12 cellular contexts compared by ENCODE assay signal in genomic region chr11:66101055-66101454, GRCh38. TPM values are rescaled to one million over a fixed set of nuclear protein-coding genes. Genes with fewer than 3 reads are reported as not detected.
A peak's percentile ranks its signal among the peaks of the same experiment; 100 is the strongest.
DNase-seq lines count a peak whose midpoint lies in the region; ATAC-seq and TF ChIP-seq lines count a peak whose summit lies in the region.
"Had no signal": no experiment of that assay in that cellular context is flagged by ENCODE, and none has a peak within 500 bp of the region (broad histone marks: within the 10 kb centered on the region; RNA-seq: fewer than 3 reads in every experiment).

No MANE protein-coding gene starts in this region.

- intact Hi-C loops in prostate gland (cut with DNase I), result no loop called here

- H3K4me1 Mint-ChIP-seq in stimulated activated naive CD8-positive, alpha-beta T cell treated with anti-CD3 and anti-CD28 coated beads, Interleukin-15, Interleukin-2, amounts not matched to agents 100 ng/mL and 50 ng/mL, for 24 hours (ENCODE audit: low read depth), result peaks cover 85% of the 10 kb centered on the region
- peaks cover 12% of the 10 kb centered on the region for H3K4me1 Mint-ChIP-seq in type B pancreatic cell (ENCODE audit: unreplicated experiment)

- peak overlapping the region; percentile 15 for H3K4me2 ChIP-seq in Loucy (ENCODE audit: low read depth, low read length, poor library complexity, severe bottlenecking)
- no peak overlapping the region for H3K4me2 ChIP-seq in hepatocyte

- TF ChIP-seq CTCF in Loucy (conservative IDR thresholded peaks at IDR 0.05; ENCODE audit: low read length) (no peak), type B pancreatic cell (conservative IDR thresholded peaks at IDR 0.05) (no peak), hepatocyte (IDR thresholded peaks at IDR 0.05; ENCODE audit: poor library complexity) (no peak), prostate gland (IDR thresholded peaks at IDR 0.05) (no peak)

- H3K79me2 ChIP-seq in Loucy (ENCODE audit: insufficient read depth, low read length), result no peaks in the 10 kb centered on the region
- H3K79me2 ChIP-seq in hepatocyte, result peaks cover 91% of the 10 kb centered on the region

- H3K27me3 ChIP-seq in Loucy (ENCODE audit: insufficient read depth, low read length, poor library complexity, severe bottlenecking) (no peaks in the 10 kb centered on the region), hepatocyte (no peaks in the 10 kb centered on the region), prostate gland (replicated peaks; ENCODE audit: insufficient read depth) (no peaks in the 10 kb centered on the region)
- H3K27me3 ChIP-seq in effector memory CD4-positive, alpha-beta T cell (replicated peaks; ENCODE audit: control insufficient read depth, insufficient read depth, low read length, poor library complexity, severe bottlenecking), result no peaks in the 10 kb centered on the region

- no peaks in the 10 kb centered on the region for H3K9me2 ChIP-seq in Loucy (replicated peaks; ENCODE audit: low read depth, low read length)
- H3K9me2 ChIP-seq in hepatocyte (replicated peaks; ENCODE audit: insufficient read depth), result no peaks in the 10 kb centered on the region

- peak overlapping the region; percentile 64 for H3K27ac ChIP-seq in effector memory CD4-positive, alpha-beta T cell (ENCODE audit: insufficient read depth, low read length, poor library complexity, severe bottlenecking)
- H3K27ac ChIP-seq in hepatocyte, result no peak overlapping the region
- no peak overlapping the region for H3K27ac ChIP-seq in prostate gland
- H3K27ac ChIP-seq: thoracic aorta had no signal

- H3K9ac ChIP-seq in Loucy (ENCODE audit: low read depth, low read length, poor library complexity, severe bottlenecking), result no peak overlapping the region

- no peak for DNase-seq in stimulated activated naive CD8-positive, alpha-beta T cell treated with anti-CD3 and anti-CD28 coated beads, Interleukin-15, Interleukin-2, amounts not matched to agents 100 U/mL and 50 U/mL, for 24 hours
- DNase-seq in effector memory CD4-positive, alpha-beta T cell, result no peak
- no peak for DNase-seq in effector CD8-positive, alpha-beta T cell (lab: John Stamatoyannopoulos, UW)
- DNase-seq in type B pancreatic cell (ENCODE audit: extremely low spot score, unreplicated experiment), result no peak
- no peak for DNase-seq in hepatocyte (ENCODE audit: low spot score)
- no peak for DNase-seq in prostate gland (ENCODE audit: low spot score)
- DNase-seq: H9 had no signal

- no peak for TF ChIP-seq POLR2A in prostate gland (IDR thresholded peaks at IDR 0.05)

- H3F3A ChIP-seq in Loucy (ENCODE audit: low read depth), result no peaks in the 10 kb centered on the region

- H3K27me3 Mint-ChIP-seq in stimulated activated naive CD8-positive, alpha-beta T cell treated with anti-CD3 and anti-CD28 coated beads, Interleukin-15, Interleukin-2, amounts not matched to agents 100 ng/mL and 50 ng/mL, for 24 hours, result no peaks in the 10 kb centered on the region
- H3K27me3 Mint-ChIP-seq in type B pancreatic cell, result no peaks in the 10 kb centered on the region

- H3K9me3 Mint-ChIP-seq in stimulated activated naive CD8-positive, alpha-beta T cell treated with anti-CD3 and anti-CD28 coated beads, Interleukin-15, Interleukin-2, amounts not matched to agents 100 ng/mL and 50 ng/mL, for 24 hours, result no peaks in the 10 kb centered on the region
- no peaks in the 10 kb centered on the region for H3K9me3 Mint-ChIP-seq in type B pancreatic cell
- H3K9me3 Mint-ChIP-seq: H9 had no signal

- no peaks in the 10 kb centered on the region for H4K20me1 ChIP-seq in Loucy (ENCODE audit: insufficient read depth, low read length, poor library complexity, severe bottlenecking)
- peaks cover 12% of the 10 kb centered on the region for H4K20me1 ChIP-seq in hepatocyte (ENCODE audit: insufficient read depth, poor library complexity, severe bottlenecking)

- peaks cover 19% of the 10 kb centered on the region for H3K36me3 Mint-ChIP-seq in stimulated activated naive CD8-positive, alpha-beta T cell treated with anti-CD3 and anti-CD28 coated beads, Interleukin-15, Interleukin-2, amounts not matched to agents 100 ng/mL and 50 ng/mL, for 24 hours (ENCODE audit: low read depth)
- H3K36me3 Mint-ChIP-seq in type B pancreatic cell, result peaks cover 3% of the 10 kb centered on the region

- no peaks in the 10 kb centered on the region for H3K36me3 ChIP-seq in Loucy (ENCODE audit: insufficient read depth, low read length)
- H3K36me3 ChIP-seq in effector memory CD4-positive, alpha-beta T cell (ENCODE audit: control insufficient read depth, insufficient read depth, low read length), result no peaks in the 10 kb centered on the region
- no peaks in the 10 kb centered on the region for H3K36me3 ChIP-seq in hepatocyte (replicated peaks; ENCODE audit: insufficient read depth, low read depth)
- no peaks in the 10 kb centered on the region for H3K36me3 ChIP-seq in prostate gland
- H3K36me3 ChIP-seq: thoracic aorta had no signal

- WGBS in hepatocyte (ENCODE audit: low lambda C conversion rate, missing lambda C conversion rate), result 95% methylated on average over 3 of the region's 3 CpGs
- WGBS in prostate gland, result 76% methylated on average over 3 of the region's 3 CpGs

- H3K9me3 ChIP-seq in Loucy (ENCODE audit: insufficient read depth, low read depth, low read length), result no peaks in the 10 kb centered on the region
- no peaks in the 10 kb centered on the region for H3K9me3 ChIP-seq in effector memory CD4-positive, alpha-beta T cell (ENCODE audit: control insufficient read depth, low read length)
- H3K9me3 ChIP-seq in hepatocyte (ENCODE audit: low read depth), result no peaks in the 10 kb centered on the region
- no peaks in the 10 kb centered on the region for H3K9me3 ChIP-seq in prostate gland
- H3K9me3 ChIP-seq: thoracic aorta had no signal

- H3K27ac Mint-ChIP-seq in stimulated activated naive CD8-positive, alpha-beta T cell treated with anti-CD3 and anti-CD28 coated beads, Interleukin-15, Interleukin-2, amounts not matched to agents 100 ng/mL and 50 ng/mL, for 24 hours, result peak overlapping the region; percentile 94
- no peak overlapping the region for H3K27ac Mint-ChIP-seq in type B pancreatic cell
- H3K27ac Mint-ChIP-seq: H9 had no signal

- peak overlapping the region; percentile 33; the same call in 1 of the 2 replicates for H2AFZ ChIP-seq in Loucy (ENCODE audit: low read length)
- H2AFZ ChIP-seq in hepatocyte, result no peak overlapping the region

- H3K4me3 ChIP-seq in Loucy (ENCODE audit: low read length, poor library complexity, severe bottlenecking), result no peak overlapping the region
- peak overlapping the region; percentile 38 for H3K4me3 ChIP-seq in effector memory CD4-positive, alpha-beta T cell (ENCODE audit: insufficient read depth, low read depth, low read length, poor library complexity, severe bottlenecking)
- H3K4me3 ChIP-seq in hepatocyte, result no peak overlapping the region
- H3K4me3 ChIP-seq in prostate gland, result no peak overlapping the region
- H3K4me3 ChIP-seq: lung had no signal

- no peak for ATAC-seq in stimulated activated naive CD8-positive, alpha-beta T cell treated with anti-CD3 and anti-CD28 coated beads, Interleukin-15, Interleukin-2, amounts not matched to agents 100 U/mL and 50 U/mL, for 24 hours

- H3K4me1 ChIP-seq in Loucy (ENCODE audit: insufficient read depth, low read length, poor library complexity, severe bottlenecking), result peaks cover 11% of the 10 kb centered on the region
- peaks cover 39% of the 10 kb centered on the region for H3K4me1 ChIP-seq in effector memory CD4-positive, alpha-beta T cell (ENCODE audit: control insufficient read depth, insufficient read depth, low read length, poor library complexity, severe bottlenecking)
- no peaks in the 10 kb centered on the region for H3K4me1 ChIP-seq in hepatocyte (ENCODE audit: insufficient read depth)
- H3K4me1 ChIP-seq in prostate gland (replicated peaks), result no peaks in the 10 kb centered on the region

- peak overlapping the region; percentile 82 for H3K4me3 Mint-ChIP-seq in stimulated activated naive CD8-positive, alpha-beta T cell treated with anti-CD3 and anti-CD28 coated beads, Interleukin-15, Interleukin-2, amounts not matched to agents 100 ng/mL and 50 ng/mL, for 24 hours
- no peak overlapping the region for H3K4me3 Mint-ChIP-seq in type B pancreatic cell
- H3K4me3 Mint-ChIP-seq: H9 had no signal

RNA-seq across cellular contexts. Expression of gene PACS1, which starts 31.0 kb away (rescaled TPM):
- total RNA-seq in type B pancreatic cell (ENCODE audit: low replicate concordance) (44.1 and 49.9 TPM in 2 replicates), hepatocyte (23.5 and 28.2 TPM in 2 replicates), prostate gland (100 to 1,000 TPM in 1 of 2 donors, 10 to 100 TPM in 1; 51.9 to 107 TPM)
- polyA plus RNA-seq in hepatocyte, result 70.1 and 71.5 TPM in 2 replicates

RNA-seq across cellular contexts. Expression of gene SF3B2, which starts 48.9 kb away (rescaled TPM):
- total RNA-seq in type B pancreatic cell (ENCODE audit: low replicate concordance) (192 and 210 TPM in 2 replicates), hepatocyte (109 and 120 TPM in 2 replicates), prostate gland (100 to 1,000 TPM; 130 to 212 TPM)
- 155 and 170 TPM in 2 replicates for polyA plus RNA-seq in hepatocyte

RNA-seq across cellular contexts. Expression of gene GAL3ST3, which starts 52.1 kb away (rescaled TPM):
- total RNA-seq in type B pancreatic cell (ENCODE audit: low replicate concordance) (3.7 TPM in 1 of 2 replicates, not detected in the other), hepatocyte (0.68 and 0.80 TPM in 2 replicates), prostate gland (1 to 10 TPM; 2.3 to 4.3 TPM)
- polyA plus RNA-seq in hepatocyte, result 1.1 and 2.6 TPM in 2 replicates
- total RNA-seq: lung, M059J had no signal
- polyA plus RNA-seq: lung had no signal
